Comparison of ENCODE assay signal across 14 cellular contexts in genomic region chr7:50121269-50121668, GRCh38. TPM values are rescaled to one million over a fixed set of nuclear protein-coding genes. Genes with fewer than 3 reads are reported as not detected.
A peak's percentile ranks its signal among the peaks of the same experiment; 100 is the strongest.
DNase-seq lines count a peak whose midpoint lies in the region; ATAC-seq and TF ChIP-seq lines count a peak whose summit lies in the region.
"Had no signal": no experiment of that assay in that cellular context is flagged by ENCODE, and none has a peak within 500 bp of the region (broad histone marks: within the 10 kb centered on the region; RNA-seq: fewer than 3 reads in every experiment).

No MANE protein-coding gene starts in this region.

- ATAC-seq in GM18861 (IDR thresholded peaks at IDR 0.05; ENCODE audit: unreplicated experiment) (peak; percentile 74), GM21526 (IDR thresholded peaks at IDR 0.05; ENCODE audit: low FRiP score, unreplicated experiment) (peak; percentile 95), HG03135 (IDR thresholded peaks at IDR 0.05; ENCODE audit: unreplicated experiment) (peak; percentile 87), GM18520 (IDR thresholded peaks at IDR 0.05; ENCODE audit: unreplicated experiment) (no peak)
- no peak for ATAC-seq in activated CD4-positive, alpha-beta T cell treated with anti-CD3 and anti-CD28 coated beads for 36 hours
- ATAC-seq in activated T-cell treated with anti-CD3 and anti-CD28 coated beads, Interleukin-2, amount 50 U/mL, for 4 hours: no peak
- ATAC-seq: stimulated activated naive CD8-positive, alpha-beta T cell treated with anti-CD3 and anti-CD28 coated beads, Interleukin-15, Interleukin-2, amounts not matched to agents 100 U/mL and 50 U/mL, for 24 hours; T-cell had no signal

- no peaks in the 10 kb centered on the region for H3K36me3 ChIP-seq in OCI-LY7 (ENCODE audit: insufficient read depth, low read length)

- H3K36me3 Mint-ChIP-seq in activated CD4-positive, alpha-beta T cell treated with anti-CD3 and anti-CD28 coated beads for 36 hours (ENCODE audit: low read depth): no peaks in the 10 kb centered on the region
- no peaks in the 10 kb centered on the region for H3K36me3 Mint-ChIP-seq in activated T-cell treated with anti-CD3 and anti-CD28 coated beads, Interleukin-2, amount 50 U/mL, for 4 hours (ENCODE audit: insufficient read depth)
- H3K36me3 Mint-ChIP-seq: T-cell had no signal

- no peaks in the 10 kb centered on the region for H3K4me1 Mint-ChIP-seq in activated CD4-positive, alpha-beta T cell treated with anti-CD3 and anti-CD28 coated beads for 36 hours
- no peaks in the 10 kb centered on the region for H3K4me1 Mint-ChIP-seq in activated T-cell treated with anti-CD3 and anti-CD28 coated beads, Interleukin-2, amount 50 U/mL, for 4 hours (ENCODE audit: low read depth)
- H3K4me1 Mint-ChIP-seq: neural crest cell, T-cell had no signal

- DNase-seq in OCI-LY7 (ENCODE audit: low spot score) (peak; percentile 53), epidermal melanocyte (ENCODE audit: insufficient read length, low spot score) (no peak)
- DNase-seq in activated CD4-positive, alpha-beta T cell treated with anti-CD3 and anti-CD28 coated beads for 36 hours: no peak
- no peak for DNase-seq in activated T-cell treated with anti-CD3 and anti-CD28 coated beads, Interleukin-2, amount 50 U/mL, for 4 hours
- DNase-seq: erythroblast; kidney; stimulated activated naive CD8-positive, alpha-beta T cell treated with anti-CD3 and anti-CD28 coated beads, Interleukin-15, Interleukin-2, amounts not matched to agents 100 U/mL and 50 U/mL, for 24 hours had no signal

- TF ChIP-seq CTCF in OCI-LY7 (conservative IDR thresholded peaks at IDR 0.05; ENCODE audit: low read length): no peak

- CTCF ChIA-PET in OCI-LY7 (lab: Charles Lee; ENCODE audit: unreplicated experiment): interaction anchor here (1.5 to 1.9 kb wide), 2 partner anchors 23 to 32 kb away, joined by 4 to 5 read pairs; no protein-coding TSS in a partner anchor
- CTCF ChIA-PET in activated CD4-positive, alpha-beta T cell treated with anti-CD3 and anti-CD28 coated beads for 36 hours (lab: Charles Lee): interaction anchor here (2.4 kb wide), 1 partner anchor 297 kb away, joined by 9 read pairs; no protein-coding TSS in a partner anchor

- H3K27ac Mint-ChIP-seq in activated CD4-positive, alpha-beta T cell treated with anti-CD3 and anti-CD28 coated beads for 36 hours: no peak overlapping the region
- H3K27ac Mint-ChIP-seq: T-cell had no signal

- POLR2A ChIA-PET in OCI-LY7 (lab: Charles Lee): interaction anchor here (0.7 to 1.4 kb wide), 3 partner anchors 15 to 22 kb away, joined by 3 to 8 read pairs (median 3); no protein-coding TSS in a partner anchor
- POLR2A ChIA-PET in activated CD4-positive, alpha-beta T cell treated with anti-CD3 and anti-CD28 coated beads for 36 hours (lab: Charles Lee): no interaction called here

- peak overlapping the region; percentile 42 for H3K4me2 ChIP-seq in OCI-LY7 (ENCODE audit: low read length)

- H3K4me3 Mint-ChIP-seq in activated CD4-positive, alpha-beta T cell treated with anti-CD3 and anti-CD28 coated beads for 36 hours: no peak overlapping the region
- H3K4me3 Mint-ChIP-seq in activated T-cell treated with anti-CD3 and anti-CD28 coated beads, Interleukin-2, amount 50 U/mL, for 4 hours: no peak overlapping the region
- H3K4me3 Mint-ChIP-seq: neural crest cell, T-cell had no signal

- no peaks in the 10 kb centered on the region for H3K9me2 ChIP-seq in OCI-LY7 (ENCODE audit: insufficient read depth, low read length)

- H4K20me1 ChIP-seq in OCI-LY7 (ENCODE audit: insufficient read depth, low read length): no peaks in the 10 kb centered on the region

- H3K9me3 ChIP-seq in OCI-LY7 (ENCODE audit: low read length): no peaks in the 10 kb centered on the region

- H3K27me3 Mint-ChIP-seq in activated CD4-positive, alpha-beta T cell treated with anti-CD3 and anti-CD28 coated beads for 36 hours: no peaks in the 10 kb centered on the region
- H3K27me3 Mint-ChIP-seq in activated T-cell treated with anti-CD3 and anti-CD28 coated beads, Interleukin-2, amount 50 U/mL, for 4 hours (ENCODE audit: low read depth): peaks cover 2% of the 10 kb centered on the region
- H3K27me3 Mint-ChIP-seq: T-cell had no signal

- intact Hi-C loops in OCI-LY7 (cut with micrococcal nuclease; ENCODE audit: unreplicated experiment): loop anchor here (2.0 kb wide), 1 partner anchor 22 kb away; no protein-coding TSS in a partner anchor
- intact Hi-C loops in activated CD4-positive, alpha-beta T cell treated with anti-CD3 and anti-CD28 coated beads for 36 hours (cut with DNase I, micrococcal nuclease): no loop called here

- peaks cover 22% of the 10 kb centered on the region for H3K4me1 ChIP-seq in OCI-LY7 (ENCODE audit: insufficient read depth, low read length, poor library complexity, severe bottlenecking)

- no peaks in the 10 kb centered on the region for H3K9me3 Mint-ChIP-seq in activated CD4-positive, alpha-beta T cell treated with anti-CD3 and anti-CD28 coated beads for 36 hours (ENCODE audit: low read depth)
- no peaks in the 10 kb centered on the region for H3K9me3 Mint-ChIP-seq in activated T-cell treated with anti-CD3 and anti-CD28 coated beads, Interleukin-2, amount 50 U/mL, for 4 hours
- H3K9me3 Mint-ChIP-seq: neural crest cell, T-cell had no signal

- no peaks in the 10 kb centered on the region for H3K79me2 ChIP-seq in OCI-LY7 (ENCODE audit: insufficient read depth, low read depth, low read length)

- H2AFZ ChIP-seq in OCI-LY7 (ENCODE audit: low read length): peak overlapping the region; percentile 73

- peak overlapping the region; percentile 31 for H3K27ac ChIP-seq in OCI-LY7 (ENCODE audit: low read depth, low read length, poor library complexity, severe bottlenecking)

- H3K4me3 ChIP-seq in OCI-LY7 (ENCODE audit: low read depth, low read length, poor library complexity, severe bottlenecking): no peak overlapping the region

- BruUV-seq in OCI-LY7 (replicated peaks; lab: Mats Ljungman, UMichigan): no TSS peak

RNA-seq across cellular contexts. Expression of gene ZPBP, which starts 28.2 kb away (rescaled TPM):
- not detected in 2 replicates for total RNA-seq in OCI-LY7 (2014; rRNA removed; shearing (Covaris generic))
- total RNA-seq in OCI-LY7 (2022): not detected in 2 replicates
- total RNA-seq in activated CD4-positive, alpha-beta T cell treated with anti-CD3 and anti-CD28 coated beads for 36 hours: not detected
- not detected for total RNA-seq in activated T-cell treated with anti-CD3 and anti-CD28 coated beads, Interleukin-2, amount 50 U/mL, for 4 hours
- total RNA-seq: astrocyte, neural crest cell had no signal

Comparison
In these comparisons a context has a peak if more than half of its experiments do, and no peak if none do; other contexts are left out.
1. ATAC-seq: peak in GM18861 (single experiment), GM21526 (single experiment) and HG03135 (single experiment); none in GM18520 (single experiment), activated CD4-positive, alpha-beta T cell treated with anti-CD3 and anti-CD28 coated beads for 36 hours (single experiment) and activated T-cell treated with anti-CD3 and anti-CD28 coated beads, Interleukin-2, amount 50 U/mL, for 4 hours (0 of 2).